16 cellular contexts compared by ENCODE assay signal in the genomic region with DNA sequence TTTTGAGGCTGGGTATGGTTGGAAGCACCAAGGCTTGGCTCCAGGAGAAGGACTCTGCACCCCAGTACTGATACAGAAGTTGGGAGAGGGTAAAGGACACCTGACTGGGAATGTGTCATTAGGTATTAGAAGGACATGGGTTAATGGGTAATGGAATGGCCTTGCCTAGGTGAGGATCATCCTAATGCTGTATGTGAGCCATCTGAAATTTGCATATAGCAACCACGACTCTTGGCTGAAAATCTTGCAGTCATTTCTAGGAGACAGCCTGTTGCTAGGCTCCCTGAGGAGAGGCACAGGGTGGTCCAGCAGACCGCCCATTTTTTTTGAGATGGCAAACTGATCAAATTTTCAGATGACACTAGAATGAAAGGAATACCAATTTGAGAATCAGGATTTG.
"Had no signal": no experiment of that assay in that cellular context is flagged by ENCODE, and none has a peak within 500 bp of the region (broad histone marks: within the 10 kb centered on the region; RNA-seq: fewer than 3 reads in every experiment).

No MANE protein-coding gene starts in this region.

- DNase-seq: effector CD8-positive, alpha-beta T cell; foreskin melanocyte; head of caudate nucleus; hippocampal formation; mammary epithelial cell; mucosa of descending colon; naive thymus-derived CD8-positive, alpha-beta T cell; psoas muscle; retina; stimulated activated CD4-positive, alpha-beta T cell treated with anti-CD3 and anti-CD28 coated beads, Interleukin-2, amount 100 ng/mL, for 24 hours; stimulated activated CD4-positive, alpha-beta T cell treated with anti-CD3 and anti-CD28 coated beads, Interleukin-4, amount 100 ng/mL, for 4 hours; stimulated activated naive B cell treated with anti-CD40 and anti-IgM and Interleukin-4, amounts not matched to agents 10 μg/mL and 1 μg/mL and 100 μg/mL, for 72 hours; trophoblast cell had no signal

- H3K4me1 ChIP-seq: psoas muscle had no signal

- ATAC-seq: mucosa of descending colon; naive thymus-derived CD8-positive, alpha-beta T cell; psoas muscle; sciatic nerve; stimulated activated naive B cell treated with anti-CD40 and anti-IgM and Interleukin-4, amounts not matched to agents 10 μg/mL and 1 μg/mL and 100 μg/mL, for 72 hours had no signal

- H3K36me3 ChIP-seq: neutrophil had no signal

- H3K27ac ChIP-seq: coronary artery, neutrophil, psoas muscle had no signal

- H3K27me3 ChIP-seq: neutrophil had no signal

- H3K9me3 ChIP-seq: mucosa of descending colon, neutrophil, psoas muscle had no signal

- H3K4me3 ChIP-seq: coronary artery, mucosa of descending colon, psoas muscle had no signal
